In the genomic region with DNA sequence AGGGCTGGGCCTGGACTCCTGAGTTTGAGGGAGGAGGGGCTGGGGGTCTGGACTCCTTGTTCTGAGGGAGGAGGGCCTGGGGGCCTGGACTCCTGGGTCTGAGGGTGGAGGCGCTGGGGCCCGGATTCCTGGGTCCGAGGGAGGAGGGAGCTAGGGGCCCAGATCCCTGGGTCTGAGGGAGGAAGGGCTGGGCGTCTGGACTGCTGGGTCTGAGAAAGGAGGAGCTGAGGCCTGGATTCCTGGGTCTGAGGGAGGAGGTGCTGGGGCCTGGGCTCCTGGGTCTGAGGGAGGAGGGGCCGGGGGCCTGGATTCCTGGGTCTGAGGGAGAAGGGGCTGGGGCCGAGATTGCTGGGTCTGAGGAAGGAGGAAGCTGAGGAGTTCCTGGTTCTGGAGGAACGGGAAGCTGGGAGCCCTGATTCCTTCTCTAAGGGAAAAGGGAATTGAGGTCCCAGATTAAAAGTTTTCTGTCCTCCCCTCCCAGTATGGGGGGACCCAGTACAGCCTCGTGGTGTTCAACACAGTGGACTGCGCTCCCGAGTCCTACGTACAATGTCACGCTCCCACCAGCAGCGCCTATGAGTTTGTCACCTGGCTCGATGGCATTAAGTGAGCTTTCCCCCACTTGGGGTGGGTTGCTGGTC, we compare ENCODE assay signal across 2 cellular contexts.
TF ChIP-seq lines count a peak whose summit lies in the region.

No MANE protein-coding gene starts in this region.

TF ChIP-seq in GM23338, 12 proteins besides CTCF, POLR2A, EP300 and RAD21:
- TF ChIP-seq CREB1 (CRISPR knock-in tag; IDR thresholded peaks at IDR 0.05; ENCODE audit: low read depth) (no peak), ZNF114 (CRISPR knock-in tag; IDR thresholded peaks at IDR 0.05) (no peak)

TF ChIP-seq in SK-N-SH, 30 proteins besides CTCF, POLR2A, EP300 and RAD21:
- TF ChIP-seq, protein P1, sequence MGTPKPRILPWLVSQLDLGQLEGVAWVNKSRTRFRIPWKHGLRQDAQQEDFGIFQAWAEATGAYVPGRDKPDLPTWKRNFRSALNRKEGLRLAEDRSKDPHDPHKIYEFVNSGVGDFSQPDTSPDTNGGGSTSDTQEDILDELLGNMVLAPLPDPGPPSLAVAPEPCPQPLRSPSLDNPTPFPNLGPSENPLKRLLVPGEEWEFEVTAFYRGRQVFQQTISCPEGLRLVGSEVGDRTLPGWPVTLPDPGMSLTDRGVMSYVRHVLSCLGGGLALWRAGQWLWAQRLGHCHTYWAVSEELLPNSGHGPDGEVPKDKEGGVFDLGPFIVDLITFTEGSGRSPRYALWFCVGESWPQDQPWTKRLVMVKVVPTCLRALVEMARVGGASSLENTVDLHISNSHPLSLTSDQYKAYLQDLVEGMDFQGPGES (IDR thresholded peaks at IDR 0.05; ENCODE audit: low read depth, low read length), result no peak
- no peak for TF ChIP-seq MEF2A (IDR thresholded peaks at IDR 0.05; ENCODE audit: borderline replicate concordance, low read depth)
- TF ChIP-seq YY1 (IDR thresholded peaks at IDR 0.05; ENCODE audit: low read depth), result no peak
- no peak for TF ChIP-seq RFX5 (IDR thresholded peaks at IDR 0.05; ENCODE audit: low read length)
- TF ChIP-seq JUND (IDR thresholded peaks at IDR 0.05), result no peak
- TF ChIP-seq, protein P2, sequence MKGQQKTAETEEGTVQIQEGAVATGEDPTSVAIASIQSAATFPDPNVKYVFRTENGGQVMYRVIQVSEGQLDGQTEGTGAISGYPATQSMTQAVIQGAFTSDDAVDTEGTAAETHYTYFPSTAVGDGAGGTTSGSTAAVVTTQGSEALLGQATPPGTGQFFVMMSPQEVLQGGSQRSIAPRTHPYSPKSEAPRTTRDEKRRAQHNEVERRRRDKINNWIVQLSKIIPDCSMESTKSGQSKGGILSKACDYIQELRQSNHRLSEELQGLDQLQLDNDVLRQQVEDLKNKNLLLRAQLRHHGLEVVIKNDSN (IDR thresholded peaks at IDR 0.05; ENCODE audit: borderline replicate concordance, low read depth), result no peak
- no peak for TF ChIP-seq TAF1 (IDR thresholded peaks at IDR 0.05; ENCODE audit: borderline replicate concordance, low read depth, low read length)
- no peak for TF ChIP-seq NRF1 (IDR thresholded peaks at IDR 0.05; ENCODE audit: low read depth, low read length)
- TF ChIP-seq, protein P3, sequence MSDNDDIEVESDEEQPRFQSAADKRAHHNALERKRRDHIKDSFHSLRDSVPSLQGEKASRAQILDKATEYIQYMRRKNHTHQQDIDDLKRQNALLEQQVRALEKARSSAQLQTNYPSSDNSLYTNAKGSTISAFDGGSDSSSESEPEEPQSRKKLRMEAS (IDR thresholded peaks at IDR 0.05; ENCODE audit: low read depth), result no peak
- TF ChIP-seq, protein P4, sequence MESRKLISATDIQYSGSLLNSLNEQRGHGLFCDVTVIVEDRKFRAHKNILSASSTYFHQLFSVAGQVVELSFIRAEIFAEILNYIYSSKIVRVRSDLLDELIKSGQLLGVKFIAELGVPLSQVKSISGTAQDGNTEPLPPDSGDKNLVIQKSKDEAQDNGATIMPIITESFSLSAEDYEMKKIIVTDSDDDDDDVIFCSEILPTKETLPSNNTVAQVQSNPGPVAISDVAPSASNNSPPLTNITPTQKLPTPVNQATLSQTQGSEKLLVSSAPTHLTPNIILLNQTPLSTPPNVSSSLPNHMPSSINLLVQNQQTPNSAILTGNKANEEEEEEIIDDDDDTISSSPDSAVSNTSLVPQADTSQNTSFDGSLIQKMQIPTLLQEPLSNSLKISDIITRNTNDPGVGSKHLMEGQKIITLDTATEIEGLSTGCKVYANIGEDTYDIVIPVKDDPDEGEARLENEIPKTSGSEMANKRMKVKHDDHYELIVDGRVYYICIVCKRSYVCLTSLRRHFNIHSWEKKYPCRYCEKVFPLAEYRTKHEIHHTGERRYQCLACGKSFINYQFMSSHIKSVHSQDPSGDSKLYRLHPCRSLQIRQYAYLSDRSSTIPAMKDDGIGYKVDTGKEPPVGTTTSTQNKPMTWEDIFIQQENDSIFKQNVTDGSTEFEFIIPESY (IDR thresholded peaks at IDR 0.05; ENCODE audit: borderline replicate concordance, low read depth), result no peak
- TF ChIP-seq FOSL2 (IDR thresholded peaks at IDR 0.05; ENCODE audit: borderline replicate concordance, low read depth), result no peak
- TF ChIP-seq FOXM1 (IDR thresholded peaks at IDR 0.05; ENCODE audit: low read depth), result no peak
- TF ChIP-seq RXRA (IDR thresholded peaks at IDR 0.05; ENCODE audit: borderline replicate concordance, low read depth), result no peak
- TF ChIP-seq NFIC (IDR thresholded peaks at IDR 0.05; ENCODE audit: borderline replicate concordance), result no peak
- TF ChIP-seq CHD2 (IDR thresholded peaks at IDR 0.05; ENCODE audit: low read length, partially characterized antibody), result no peak
- TF ChIP-seq MXI1 (IDR thresholded peaks at IDR 0.05; ENCODE audit: low read depth, low read length), result no peak
- TF ChIP-seq, protein P5, sequence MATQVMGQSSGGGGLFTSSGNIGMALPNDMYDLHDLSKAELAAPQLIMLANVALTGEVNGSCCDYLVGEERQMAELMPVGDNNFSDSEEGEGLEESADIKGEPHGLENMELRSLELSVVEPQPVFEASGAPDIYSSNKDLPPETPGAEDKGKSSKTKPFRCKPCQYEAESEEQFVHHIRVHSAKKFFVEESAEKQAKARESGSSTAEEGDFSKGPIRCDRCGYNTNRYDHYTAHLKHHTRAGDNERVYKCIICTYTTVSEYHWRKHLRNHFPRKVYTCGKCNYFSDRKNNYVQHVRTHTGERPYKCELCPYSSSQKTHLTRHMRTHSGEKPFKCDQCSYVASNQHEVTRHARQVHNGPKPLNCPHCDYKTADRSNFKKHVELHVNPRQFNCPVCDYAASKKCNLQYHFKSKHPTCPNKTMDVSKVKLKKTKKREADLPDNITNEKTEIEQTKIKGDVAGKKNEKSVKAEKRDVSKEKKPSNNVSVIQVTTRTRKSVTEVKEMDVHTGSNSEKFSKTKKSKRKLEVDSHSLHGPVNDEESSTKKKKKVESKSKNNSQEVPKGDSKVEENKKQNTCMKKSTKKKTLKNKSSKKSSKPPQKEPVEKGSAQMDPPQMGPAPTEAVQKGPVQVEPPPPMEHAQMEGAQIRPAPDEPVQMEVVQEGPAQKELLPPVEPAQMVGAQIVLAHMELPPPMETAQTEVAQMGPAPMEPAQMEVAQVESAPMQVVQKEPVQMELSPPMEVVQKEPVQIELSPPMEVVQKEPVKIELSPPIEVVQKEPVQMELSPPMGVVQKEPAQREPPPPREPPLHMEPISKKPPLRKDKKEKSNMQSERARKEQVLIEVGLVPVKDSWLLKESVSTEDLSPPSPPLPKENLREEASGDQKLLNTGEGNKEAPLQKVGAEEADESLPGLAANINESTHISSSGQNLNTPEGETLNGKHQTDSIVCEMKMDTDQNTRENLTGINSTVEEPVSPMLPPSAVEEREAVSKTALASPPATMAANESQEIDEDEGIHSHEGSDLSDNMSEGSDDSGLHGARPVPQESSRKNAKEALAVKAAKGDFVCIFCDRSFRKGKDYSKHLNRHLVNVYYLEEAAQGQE (IDR thresholded peaks at IDR 0.05; ENCODE audit: low read depth, low read length), result no peak
